ENCODE assay signal across 8 cellular contexts in genomic region chr12:122031342-122032216, GRCh38. TPM values are rescaled to one million over a fixed set of nuclear protein-coding genes. Genes with fewer than 3 reads are reported as not detected.
DNase-seq lines count a peak whose midpoint lies in the region; ATAC-seq and TF ChIP-seq lines count a peak whose summit lies in the region.

No MANE protein-coding gene starts in this region.

- WGBS in lower leg skin, 2 donors, result 68% methylated on average over 21 of the region's 21 CpGs

- no peak for TF ChIP-seq POLR2A in NB4 (IDR thresholded peaks at IDR 0.05; ENCODE audit: extremely low read depth, insufficient read length)
- no peak for TF ChIP-seq POLR2A in lower leg skin (IDR thresholded peaks at IDR 0.05)

- H3K4me3 ChIP-seq in NB4 (ENCODE audit: low read depth, low read length) (no peak overlapping the region), retinal pigment epithelial cell (ENCODE audit: low read length) (no peak overlapping the region), lower leg skin (ENCODE audit: low read depth, poor library complexity, severe bottlenecking) (no peak overlapping the region)

- TF ChIP-seq CTCF in NB4 (IDR thresholded peaks at IDR 0.05; ENCODE audit: low read depth, low read length) (peak; percentile 78), retinal pigment epithelial cell (conservative IDR thresholded peaks at IDR 0.05; ENCODE audit: low read depth, low read length) (peak; percentile 84), lower leg skin (IDR thresholded peaks at IDR 0.05) (peak in 1 of 3 donors; percentile 8)

- ATAC-seq in HG03520 (IDR thresholded peaks at IDR 0.05; ENCODE audit: unreplicated experiment), result no peak
- ATAC-seq in HG02840 (IDR thresholded peaks at IDR 0.05; ENCODE audit: low FRiP score, unreplicated experiment), result no peak

- DNase-seq in GDM1 (lab: John Stamatoyannopoulos, UW) (peak; percentile 27), NB4 (ENCODE audit: low read depth) (peak; percentile 67), foreskin melanocyte (peak; percentile 12), retinal pigment epithelial cell (ENCODE audit: low read depth) (no peak), lower leg skin (ENCODE audit: low spot score in 2 of 2) (no peak)
- peak; percentile 74 to 81 for DNase-seq in activated T-cell treated with anti-CD3 and anti-CD28 coated beads, Interleukin-2, amount 50 U/mL, for 48 hours

- intact Hi-C loops in lower leg skin (cut with DNase I; ENCODE audit: low total_unique reads), result no loop called here

RNA-seq across cellular contexts. Expression of gene BCL7A, which starts 9.9 kb away (rescaled TPM):
- 10 to 100 TPM; 17.8 to 22.3 (median 18.9) TPM for total RNA-seq in lower leg skin

RNA-seq across cellular contexts. Expression of gene MLXIP, which starts 47.0 kb away (rescaled TPM):
- total RNA-seq in lower leg skin, result 10 to 100 TPM; 15.5 to 34.5 (median 19.8) TPM

Comparison
In these comparisons a context has a peak if more than half of its experiments do, and no peak if none do; other contexts are left out.
1. DNase-seq: peak in GDM1 (single experiment), NB4 (single experiment), activated T-cell treated with anti-CD3 and anti-CD28 coated beads, Interleukin-2, amount 50 U/mL, for 48 hours (2 of 2) and foreskin melanocyte (single experiment); none in retinal pigment epithelial cell (single experiment) and lower leg skin (0 of 2).